Comparison of ENCODE assay signal across 8 cellular contexts in the genomic region with DNA sequence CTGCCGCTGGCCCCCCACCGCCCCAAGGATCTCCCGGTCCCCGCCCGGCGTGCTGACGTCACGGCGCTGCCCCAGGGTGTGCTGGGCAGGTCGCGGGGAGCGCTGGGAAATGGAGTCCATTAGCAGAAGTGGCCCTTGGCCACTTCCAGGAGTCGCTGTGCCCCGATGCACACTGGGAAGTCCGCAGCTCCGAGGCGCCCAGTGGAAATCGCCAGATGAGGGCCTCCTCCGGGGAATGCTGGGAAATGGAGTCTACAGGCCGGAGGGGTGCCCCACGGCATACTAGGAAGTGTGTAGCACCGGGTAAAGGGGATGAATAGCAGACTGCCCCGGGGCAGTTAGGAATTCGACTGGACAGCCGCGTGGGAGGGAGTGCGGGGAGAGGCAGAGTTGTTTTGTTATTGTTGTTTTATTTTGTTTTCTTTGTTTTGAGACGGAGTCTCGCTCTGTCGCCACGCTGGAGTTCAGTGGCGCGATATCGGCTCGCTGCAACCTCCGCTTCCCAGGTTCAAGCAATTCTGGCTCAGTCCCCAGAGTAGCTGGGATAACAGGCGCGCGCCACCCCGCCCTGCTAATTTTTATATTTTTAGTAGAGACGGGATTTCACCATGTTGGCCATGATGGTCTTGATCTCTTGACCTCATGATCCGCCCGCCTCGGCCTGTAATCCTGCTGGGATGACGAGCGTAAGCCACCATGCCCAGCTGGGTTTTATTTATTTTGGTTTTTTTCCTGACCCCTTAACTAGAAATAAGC. TPM values are rescaled to one million over a fixed set of nuclear protein-coding genes. Genes with fewer than 3 reads are reported as not detected.
DNase-seq lines count a peak whose midpoint lies in the region; ATAC-seq and TF ChIP-seq lines count a peak whose summit lies in the region.

A gene (minus strand): TSS at position 2 of the 756 bp plus-strand sequence. CDS start 94 bp downstream, outside the sequence.

- H3K36me3 Mint-ChIP-seq in CD8-positive, alpha-beta T cell: peaks cover 12% of the 10 kb centered on the region

- peak; percentile 89 to 99 (median 96) for DNase-seq in CD8-positive, alpha-beta T cell
- peak; percentile 93 for DNase-seq in HS-5 (ENCODE audit: low read depth)
- peak; percentile 98 for DNase-seq in NK-92 treated with Interleukin-12 subunit alpha and Interleukin-12 subunit beta, amount 100 ng/mL, for 24 hours (lab: John Stamatoyannopoulos, UW)
- peak; percentile 95 for DNase-seq in activated CD8-positive, alpha-beta memory T cell treated with anti-CD3 and anti-CD28 coated beads for 24 hours
- peak; percentile 89 for DNase-seq in effector CD8-positive, alpha-beta T cell (lab: John Stamatoyannopoulos, UW)
- peak; percentile 98 for DNase-seq in lung (ENCODE audit: low spot score)
- DNase-seq in stimulated activated CD4-positive, alpha-beta T cell treated with anti-CD3 and anti-CD28 coated beads, TNF-alpha, amount 100 ng/mL, for 4 hours (ENCODE audit: low read depth in 3 of 3): peak; percentile 92 to 93 (median 93)

- no peak for TF ChIP-seq CTCF in CD8-positive, alpha-beta T cell (IDR thresholded peaks at IDR 0.05)
- no peak for TF ChIP-seq CTCF in lung (IDR thresholded peaks at IDR 0.05; ENCODE audit: control extremely low read depth, extremely low read depth)

- 1% methylated on average over 46 of the region's 46 CpGs for WGBS in lung, 2 donors

- H3K27me3 ChIP-seq in CD8-positive, alpha-beta T cell (ENCODE audit: insufficient read depth, low read length): no peaks in the 10 kb centered on the region
- no peaks in the 10 kb centered on the region for H3K27me3 ChIP-seq in lung (ENCODE audit: control insufficient read depth, insufficient read depth)

- peak within 1 kb of the TSS; percentile 61 for H3K27ac ChIP-seq in CD8-positive, alpha-beta T cell (ENCODE audit: low read depth, low read length)
- H3K27ac ChIP-seq in lung (ENCODE audit: low read depth in 1 of 2, low read length in 1 of 2): peak within 1 kb of the TSS; percentile 92 to 93

- CTCF ChIA-PET in CD8-positive, alpha-beta T cell (lab: Charles Lee): interaction anchor here (0.9 to 1.3 kb wide), 4 partner anchors 29 to 349 kb away, joined by 3 to 5 read pairs (median 4); a partner anchor contains a TSS

- no peaks in the 10 kb centered on the region for H3K9me3 Mint-ChIP-seq in CD8-positive, alpha-beta T cell

- peak within 1 kb of the TSS; percentile 97 for H3K4me3 Mint-ChIP-seq in CD8-positive, alpha-beta T cell

- peak within 1 kb of the TSS; percentile 89 for H3K4me3 ChIP-seq in CD8-positive, alpha-beta T cell (ENCODE audit: low read depth, low read length)
- peak within 1 kb of the TSS; percentile 89 for H3K4me3 ChIP-seq in lung

- peaks cover 34% of the 10 kb centered on the region for H3K4me1 Mint-ChIP-seq in CD8-positive, alpha-beta T cell (ENCODE audit: low read depth)

- H3K27me3 Mint-ChIP-seq in CD8-positive, alpha-beta T cell (ENCODE audit: low read depth): no peaks in the 10 kb centered on the region

- peak; percentile 89 for ATAC-seq in CD8-positive, alpha-beta T cell
- ATAC-seq in GM19468 (IDR thresholded peaks at IDR 0.05; ENCODE audit: extremely low read depth, unreplicated experiment) (peak; percentile 54), lung (ENCODE audit: insufficient read depth, low FRiP score) (peak; percentile 92)

- peak within 1 kb of the TSS; percentile 93 for H3K27ac Mint-ChIP-seq in CD8-positive, alpha-beta T cell

- peaks cover 19% of the 10 kb centered on the region for H3K4me1 ChIP-seq in CD8-positive, alpha-beta T cell (ENCODE audit: insufficient read depth, low read length)
- H3K4me1 ChIP-seq in lung (ENCODE audit: control insufficient read depth in 2 of 2, insufficient read depth in 2 of 2, low read length in 2 of 2): peaks cover 13 to 22% of the 10 kb centered on the region in 2 donors

- H3K36me3 ChIP-seq in CD8-positive, alpha-beta T cell (ENCODE audit: insufficient read depth, low read length): no peaks in the 10 kb centered on the region
- H3K36me3 ChIP-seq in lung (ENCODE audit: control insufficient read depth in 2 of 2, insufficient read depth in 2 of 2, low read length in 2 of 2): no peaks in the 10 kb centered on the region

- no peaks in the 10 kb centered on the region for H3K9me3 ChIP-seq in CD8-positive, alpha-beta T cell (ENCODE audit: low read length)
- no peaks in the 10 kb centered on the region for H3K9me3 ChIP-seq in lung (ENCODE audit: control insufficient read depth in 2 of 2, insufficient read depth in 1 of 2, low read length in 1 of 2)

- intact Hi-C loops in CD8-positive, alpha-beta T cell (cut with DNase I, micrococcal nuclease): loop anchor here (1.0 to 10.0 kb wide), 15 partner anchors 29 to 1024 kb away; a partner anchor contains a TSS

- POLR2A ChIA-PET in CD8-positive, alpha-beta T cell (lab: Charles Lee): interaction anchor here (0.6 to 2.4 kb wide), 12 partner anchors 28 to 525 kb away, joined by 3 to 8 read pairs (median 4); a partner anchor contains a TSS

RNA-seq across cellular contexts. Expression of the gene that starts here (rescaled TPM):
- 10 to 100 TPM; 93.8 to 97.6 TPM for total RNA-seq in CD8-positive, alpha-beta T cell
- total RNA-seq in lung: 100 to 1,000 TPM in 1 of 2 donors, 10 to 100 TPM in 1; 47.4 to 163 TPM
- polyA plus RNA-seq in lung: 100 to 1,000 TPM; 108 to 114 TPM

Comparison
In these comparisons a context has a peak if more than half of its experiments do, and no peak if none do; other contexts are left out.
1. Peak in every context shown above with its lines: DNase-seq, ATAC-seq, H3K4me3 ChIP-seq and H3K27ac ChIP-seq.